ENCODE assay signal across 15 cellular contexts in genomic region chr6:94462231-94462630, GRCh38.
DNase-seq lines count a peak whose midpoint lies in the region; ATAC-seq and TF ChIP-seq lines count a peak whose summit lies in the region.
"Had no signal": no experiment of that assay in that cellular context is flagged by ENCODE, and none has a peak within 500 bp of the region (broad histone marks: within the 10 kb centered on the region; RNA-seq: fewer than 3 reads in every experiment).

No MANE protein-coding gene starts in this region.

- no peaks in the 10 kb centered on the region for H3K36me3 Mint-ChIP-seq in endodermal cell (ENCODE audit: low read depth)
- peaks cover 0 to 3% (median 0%) of the 10 kb centered on the region in 3 donors for H3K36me3 Mint-ChIP-seq in naive thymus-derived CD8-positive, alpha-beta T cell
- H3K36me3 Mint-ChIP-seq: CD4-positive, alpha-beta memory T cell had no signal

- H3K27me3 Mint-ChIP-seq in endodermal cell (ENCODE audit: insufficient read depth): no peaks in the 10 kb centered on the region
- H3K27me3 Mint-ChIP-seq in naive thymus-derived CD8-positive, alpha-beta T cell: no peaks in the 10 kb centered on the region
- H3K27me3 Mint-ChIP-seq: CD4-positive, alpha-beta memory T cell had no signal

- intact Hi-C loops in lower lobe of right lung (cut with DNase I): no loop called here

- H3K4me1 Mint-ChIP-seq in endodermal cell: peaks cover 8% of the 10 kb centered on the region
- no peaks in the 10 kb centered on the region for H3K4me1 Mint-ChIP-seq in naive thymus-derived CD8-positive, alpha-beta T cell
- H3K4me1 Mint-ChIP-seq: CD4-positive, alpha-beta memory T cell had no signal

- no peaks in the 10 kb centered on the region for H3K27me3 ChIP-seq in endodermal cell (ENCODE audit: control insufficient read depth, insufficient read depth, low read length, poor library complexity, severe bottlenecking)
- no peaks in the 10 kb centered on the region for H3K27me3 ChIP-seq in lower lobe of right lung (ENCODE audit: low read depth)
- H3K27me3 ChIP-seq: BE2C had no signal

- no peak overlapping the region for H3K9ac ChIP-seq in endodermal cell (ENCODE audit: extremely low read depth, low read length, poor library complexity, severe bottlenecking)
- H3K9ac ChIP-seq: GM23248 had no signal

- H3K4me1 ChIP-seq in endodermal cell (ENCODE audit: control insufficient read depth, insufficient read depth, low read length): no peaks in the 10 kb centered on the region
- no peaks in the 10 kb centered on the region for H3K4me1 ChIP-seq in lower lobe of right lung
- H3K4me1 ChIP-seq: A549, BE2C had no signal

- DNase-seq in NCI-H2029 (lab: John Stamatoyannopoulos, UW) (peak; percentile 66), endodermal cell (peak; percentile 45), lower lobe of right lung (no peak)
- no peak for DNase-seq in naive thymus-derived CD8-positive, alpha-beta T cell
- no peak for DNase-seq in activated T-cell treated with anti-CD3 and anti-CD28 coated beads, Interleukin-2, amount 50 U/mL, for 1 hour
- DNase-seq: BE2C; CD4-positive, alpha-beta memory T cell; DND-41; GF-D8; GM23248; H7 had no signal

- no peak overlapping the region for H3K4me3 Mint-ChIP-seq in endodermal cell
- H3K4me3 Mint-ChIP-seq in naive thymus-derived CD8-positive, alpha-beta T cell: no peak overlapping the region

- no peak overlapping the region for H3K27ac Mint-ChIP-seq in endodermal cell
- H3K27ac Mint-ChIP-seq in naive thymus-derived CD8-positive, alpha-beta T cell: no peak overlapping the region
- H3K27ac Mint-ChIP-seq: CD4-positive, alpha-beta memory T cell had no signal

- TF ChIP-seq CTCF in endodermal cell (conservative IDR thresholded peaks at IDR 0.05): no peak
- no peak for TF ChIP-seq CTCF in lower lobe of right lung (IDR thresholded peaks at IDR 0.05)

- H3K9me3 ChIP-seq in endodermal cell (ENCODE audit: control insufficient read depth, low read length): no peaks in the 10 kb centered on the region
- H3K9me3 ChIP-seq in lower lobe of right lung: no peaks in the 10 kb centered on the region
- H3K9me3 ChIP-seq: A549, BE2C had no signal

- H3K36me3 ChIP-seq in endodermal cell (ENCODE audit: control insufficient read depth, insufficient read depth, low read length): no peaks in the 10 kb centered on the region
- H3K36me3 ChIP-seq in lower lobe of right lung: no peaks in the 10 kb centered on the region
- H3K36me3 ChIP-seq: BE2C had no signal

- POLR2A ChIA-PET in naive thymus-derived CD8-positive, alpha-beta T cell (lab: Charles Lee): no interaction called here

- ATAC-seq in lower lobe of right lung (peak; percentile 23 to 51), HG03378 (IDR thresholded peaks at IDR 0.05; ENCODE audit: unreplicated experiment) (no peak)
- ATAC-seq in naive thymus-derived CD8-positive, alpha-beta T cell: no peak
- ATAC-seq: A549, HepG2 had no signal

- no peaks in the 10 kb centered on the region for H3K9me3 Mint-ChIP-seq in endodermal cell
- H3K9me3 Mint-ChIP-seq in naive thymus-derived CD8-positive, alpha-beta T cell: peaks cover 3 to 22% (median 6%) of the 10 kb centered on the region in 9 donors

- no peak overlapping the region for H3K4me3 ChIP-seq in endodermal cell (ENCODE audit: low read length)
- no peak overlapping the region for H3K4me3 ChIP-seq in lower lobe of right lung
- H3K4me3 ChIP-seq: A549, GM23248 had no signal

- no peak overlapping the region for H3K27ac ChIP-seq in endodermal cell (ENCODE audit: low read depth, low read length)
- no peak overlapping the region for H3K27ac ChIP-seq in lower lobe of right lung
- H3K27ac ChIP-seq: A549, C4-2B, GM23248 had no signal

Comparison
In these comparisons a context has a peak if more than half of its experiments do, and no peak if none do; other contexts are left out.
1. DNase-seq: peak in NCI-H2029 (single experiment) and endodermal cell (single experiment); none in lower lobe of right lung (single experiment), naive thymus-derived CD8-positive, alpha-beta T cell (0 of 10) and activated T-cell treated with anti-CD3 and anti-CD28 coated beads, Interleukin-2, amount 50 U/mL, for 1 hour (single experiment).
2. ATAC-seq: peak in lower lobe of right lung (2 of 2); none in naive thymus-derived CD8-positive, alpha-beta T cell (0 of 2) and HG03378 (single experiment).